ENCODE assay signal across 12 cellular contexts in genomic region chr9:77876091-77876490, GRCh38.
DNase-seq lines count a peak whose midpoint lies in the region; ATAC-seq and TF ChIP-seq lines count a peak whose summit lies in the region.
"Had no signal": no experiment of that assay in that cellular context is flagged by ENCODE, and none has a peak within 500 bp of the region (broad histone marks: within the 10 kb centered on the region; RNA-seq: fewer than 3 reads in every experiment).

No MANE protein-coding gene starts in this region.

- H3K27me3 ChIP-seq in SJCRH30 (no peaks in the 10 kb centered on the region), ovary (no peaks in the 10 kb centered on the region)
- H3K27me3 ChIP-seq: tibial artery had no signal

- H3K36me3 ChIP-seq in SJCRH30 (no peaks in the 10 kb centered on the region), ovary (no peaks in the 10 kb centered on the region)
- H3K36me3 ChIP-seq: tibial artery had no signal

- H3K27ac Mint-ChIP-seq in natural killer cell treated with Interleukin-12 subunit alpha and Interleukin-12 subunit beta and Interleukin-15 and Interleukin-18, amount 100 ng/mL, for 72 hours, result no peak overlapping the region
- H3K27ac Mint-ChIP-seq: activated CD8-positive, alpha-beta memory T cell treated with anti-CD3 and anti-CD28 coated beads, Interleukin-2, amount 10 ng/mL, durations not matched to agents 7 days and 5 days; activated naive CD8-positive, alpha-beta T cell treated with anti-CD3 and anti-CD28 coated beads for 36 hours had no signal

- DNase-seq in NCI-H146 (lab: John Stamatoyannopoulos, UW), result peak; percentile 53
- DNase-seq in NCI-H146 treated with DMSO at 0.1 percent for 48 hours (lab: John Stamatoyannopoulos, UW; ENCODE audit: unreplicated experiment), result no peak
- peak; percentile 62 to 74 for DNase-seq in SJCRH30
- peak; percentile 28 for DNase-seq in fibroblast of mammary gland (ENCODE audit: low read depth)
- DNase-seq in ovary, result peak in 4 of 5 donors; percentile 15 to 60 (median 40)
- no peak for DNase-seq in natural killer cell treated with Interleukin-12 subunit alpha and Interleukin-12 subunit beta and Interleukin-15 and Interleukin-18, amount 100 ng/mL, for 72 hours (ENCODE audit: low spot score)
- DNase-seq: activated CD8-positive, alpha-beta memory T cell treated with anti-CD3 and anti-CD28 coated beads, Interleukin-2, amount 10 ng/mL, durations not matched to agents 7 days and 5 days; activated naive CD8-positive, alpha-beta T cell treated with anti-CD3 and anti-CD28 coated beads for 36 hours; NCI-H187 treated with DMSO at 0.1 percent for 48 hours; tibial artery had no signal

- no peak for TF ChIP-seq POLR2A in ovary (IDR thresholded peaks at IDR 0.05)

- H3K36me3 Mint-ChIP-seq in natural killer cell treated with Interleukin-12 subunit alpha and Interleukin-12 subunit beta and Interleukin-15 and Interleukin-18, amount 100 ng/mL, for 72 hours, result no peaks in the 10 kb centered on the region
- H3K36me3 Mint-ChIP-seq: activated CD8-positive, alpha-beta memory T cell treated with anti-CD3 and anti-CD28 coated beads, Interleukin-2, amount 10 ng/mL, durations not matched to agents 7 days and 5 days had no signal

- H3K27ac ChIP-seq in SJCRH30 (no peak overlapping the region), ovary (no peak overlapping the region)
- H3K27ac ChIP-seq: tibial artery had no signal

- no peak overlapping the region for H3K4me3 Mint-ChIP-seq in natural killer cell treated with Interleukin-12 subunit alpha and Interleukin-12 subunit beta and Interleukin-15 and Interleukin-18, amount 100 ng/mL, for 72 hours
- H3K4me3 Mint-ChIP-seq: activated CD8-positive, alpha-beta memory T cell treated with anti-CD3 and anti-CD28 coated beads, Interleukin-2, amount 10 ng/mL, durations not matched to agents 7 days and 5 days; activated naive CD8-positive, alpha-beta T cell treated with anti-CD3 and anti-CD28 coated beads for 36 hours had no signal

- no peaks in the 10 kb centered on the region for H3K4me1 Mint-ChIP-seq in natural killer cell treated with Interleukin-12 subunit alpha and Interleukin-12 subunit beta and Interleukin-15 and Interleukin-18, amount 100 ng/mL, for 72 hours (ENCODE audit: low read depth in 2 of 2)
- H3K4me1 Mint-ChIP-seq: activated CD8-positive, alpha-beta memory T cell treated with anti-CD3 and anti-CD28 coated beads, Interleukin-2, amount 10 ng/mL, durations not matched to agents 7 days and 5 days had no signal

- H3K4me3 ChIP-seq in SJCRH30 (no peak overlapping the region), fibroblast of mammary gland (ENCODE audit: control insufficient read depth, low read depth, low read length) (no peak overlapping the region), ovary (no peak overlapping the region)
- H3K4me3 ChIP-seq: tibial artery had no signal

- TF ChIP-seq EP300 in ovary (IDR thresholded peaks at IDR 0.05), result no peak

- no peaks in the 10 kb centered on the region for H3K9me3 Mint-ChIP-seq in natural killer cell treated with Interleukin-12 subunit alpha and Interleukin-12 subunit beta and Interleukin-15 and Interleukin-18, amount 100 ng/mL, for 72 hours
- H3K9me3 Mint-ChIP-seq: activated naive CD8-positive, alpha-beta T cell treated with anti-CD3 and anti-CD28 coated beads for 36 hours had no signal

- H3K9me3 ChIP-seq in SJCRH30 (replicated peaks), result no peaks in the 10 kb centered on the region
- H3K9me3 ChIP-seq in ovary, result no peaks in the 10 kb centered on the region
- H3K9me3 ChIP-seq: tibial artery had no signal

- TF ChIP-seq CTCF in fibroblast of mammary gland (conservative IDR thresholded peaks at IDR 0.05; ENCODE audit: control insufficient read depth, insufficient read depth, low read depth, low read length) (no peak), ovary (IDR thresholded peaks at IDR 0.05) (no peak)

- 2 to 8% (median 3%) methylated on average over 2 of the region's 2 CpGs for WGBS in ovary, 3 donors

- H3K27me3 Mint-ChIP-seq in natural killer cell treated with Interleukin-12 subunit alpha and Interleukin-12 subunit beta and Interleukin-15 and Interleukin-18, amount 100 ng/mL, for 72 hours, result no peaks in the 10 kb centered on the region
- H3K27me3 Mint-ChIP-seq: activated CD8-positive, alpha-beta memory T cell treated with anti-CD3 and anti-CD28 coated beads, Interleukin-2, amount 10 ng/mL, durations not matched to agents 7 days and 5 days; activated naive CD8-positive, alpha-beta T cell treated with anti-CD3 and anti-CD28 coated beads for 36 hours had no signal

- intact Hi-C loops in ovary (cut with DNase I), result no loop called here

- H3K4me1 ChIP-seq in SJCRH30, result peaks cover 27% of the 10 kb centered on the region
- peaks cover 5% of the 10 kb centered on the region for H3K4me1 ChIP-seq in ovary (ENCODE audit: insufficient read depth)

- ATAC-seq in natural killer cell treated with Interleukin-12 subunit alpha and Interleukin-12 subunit beta and Interleukin-15 and Interleukin-18, amount 100 ng/mL, for 72 hours, result no peak
- no peak for ATAC-seq in HG03442 (IDR thresholded peaks at IDR 0.05; ENCODE audit: unreplicated experiment)
- no peak for ATAC-seq in HG02763 (IDR thresholded peaks at IDR 0.05; ENCODE audit: unreplicated experiment)
- ATAC-seq: activated CD8-positive, alpha-beta memory T cell treated with anti-CD3 and anti-CD28 coated beads, Interleukin-2, amount 10 ng/mL, durations not matched to agents 7 days and 5 days had no signal

Comparison
In these comparisons a context has a peak if more than half of its experiments do, and no peak if none do; other contexts are left out.
1. DNase-seq: peak in NCI-H146 (single experiment), SJCRH30 (2 of 2), fibroblast of mammary gland (single experiment) and ovary (4 of 5); none in NCI-H146 treated with DMSO at 0.1 percent for 48 hours (single experiment) and natural killer cell treated with Interleukin-12 subunit alpha and Interleukin-12 subunit beta and Interleukin-15 and Interleukin-18, amount 100 ng/mL, for 72 hours (single experiment).